ENCODE assay signal across 8 cellular contexts in genomic region chr22:20470525-20470924, GRCh38. TPM values are rescaled to one million over a fixed set of nuclear protein-coding genes. Genes with fewer than 3 reads are reported as not detected.
A peak's percentile ranks its signal among the peaks of the same experiment; 100 is the strongest.
DNase-seq lines count a peak whose midpoint lies in the region; ATAC-seq, FAIRE-seq and TF ChIP-seq lines count a peak whose summit lies in the region.
"Not testable (repeated sequence)": the region's sequence is repeated elsewhere in the genome, so short reads cannot be mapped to it uniquely, and the experiment has no call there.

No MANE protein-coding gene starts in this region.

- not testable (repeated sequence) for H3K27me3 ChIP-seq in bronchial epithelial cell (ENCODE audit: control insufficient read depth, insufficient read depth, low read length); neuronal stem cell (ENCODE audit: control insufficient read depth in 3 of 3, insufficient read depth in 3 of 3, low read depth in 1 of 3, low read length in 3 of 3); spleen (replicated peaks in 1 of 7)

- H3K4ac ChIP-seq in neuronal stem cell (ENCODE audit: low read length): not testable (repeated sequence)

- peak overlapping the region; percentile 64 for H4K91ac ChIP-seq in neuronal stem cell (ENCODE audit: low read depth, low read length, poor library complexity)

- TF ChIP-seq POLR2A in spleen (IDR thresholded peaks at IDR 0.05): not testable (repeated sequence)

- H3K79me1 ChIP-seq in neuronal stem cell (ENCODE audit: low read depth, low read length): not testable (repeated sequence)

- H3K9ac ChIP-seq in neuronal stem cell (ENCODE audit: low read depth, low read length, poor library complexity): not testable (repeated sequence)

- not testable (repeated sequence) for H3K9me3 Mint-ChIP-seq in activated naive CD8-positive, alpha-beta T cell treated with anti-CD3 and anti-CD28 coated beads, Interleukin-2, amount 10 ng/mL, durations not matched to agents 7 days and 5 days; chondrocyte (ENCODE audit: low read depth); nephron progenitor cell

- H3K4me1 ChIP-seq in HEK293 (ENCODE audit: control insufficient read depth, insufficient read depth, low read length); neuronal stem cell (ENCODE audit: control insufficient read depth in 2 of 2, insufficient read depth in 1 of 2, low read depth in 1 of 2, low read length in 2 of 2): not testable (repeated sequence)
- H3K4me1 ChIP-seq in spleen: peaks cover 0 to 20% (median 4%) of the 10 kb centered on the region in 6 donors

- not testable (repeated sequence) for H3K4me3 Mint-ChIP-seq in activated naive CD8-positive, alpha-beta T cell treated with anti-CD3 and anti-CD28 coated beads, Interleukin-2, amount 10 ng/mL, durations not matched to agents 7 days and 5 days; chondrocyte (ENCODE audit: unreplicated experiment); nephron progenitor cell

- H3K36me3 ChIP-seq in HEK293 (ENCODE audit: control insufficient read depth in 2 of 2, insufficient read depth in 1 of 2, low read length in 2 of 2) (peaks cover 0 to 54% of the 10 kb centered on the region in 2 experiments; a peak in 2 of 3 replicates), bronchial epithelial cell (ENCODE audit: control insufficient read depth, insufficient read depth, low read length) (peaks cover 10% of the 10 kb centered on the region), neuronal stem cell (replicated peaks in 1 of 2; ENCODE audit: control insufficient read depth in 2 of 2, insufficient read depth in 2 of 2, low read length in 2 of 2) (peaks cover 14 to 57% of the 10 kb centered on the region in 2 donors), spleen (peaks cover 0 to 33% (median 13%) of the 10 kb centered on the region in 6 donors)

- H3K4me1 Mint-ChIP-seq in activated naive CD8-positive, alpha-beta T cell treated with anti-CD3 and anti-CD28 coated beads, Interleukin-2, amount 10 ng/mL, durations not matched to agents 7 days and 5 days: peaks cover 19% of the 10 kb centered on the region
- H3K4me1 Mint-ChIP-seq in chondrocyte (ENCODE audit: low read depth): not testable (repeated sequence)
- H3K4me1 Mint-ChIP-seq in nephron progenitor cell: peaks cover 20% of the 10 kb centered on the region

- not testable (repeated sequence) for H2AFZ ChIP-seq in neuronal stem cell (ENCODE audit: low read length)

- not testable (repeated sequence) for ATAC-seq in activated naive CD8-positive, alpha-beta T cell treated with anti-CD3 and anti-CD28 coated beads, Interleukin-2, amount 10 ng/mL, durations not matched to agents 7 days and 5 days (ENCODE audit: low read depth)

- H3K18ac ChIP-seq in neuronal stem cell (ENCODE audit: low read length): not testable (repeated sequence)

- WGBS in neuronal stem cell (ENCODE audit: extremely low coverage in 2 of 2, insufficient read length in 2 of 2, insufficient replicate concordance in 1 of 2), 2 donors: no CpG with 5 or more reads among the region's 2 CpGs
- WGBS in spleen, 5 donors: 95 to 98% (median 97%) methylated on average over 2 of the region's 2 CpGs

- H3K27ac ChIP-seq in HEK293 (ENCODE audit: extremely low read depth, low read depth, low read length); neuronal stem cell (replicated peaks; ENCODE audit: low read length); spleen: not testable (repeated sequence)

- not testable (repeated sequence) for H3K4me2 ChIP-seq in neuronal stem cell (ENCODE audit: insufficient read depth, low read length, poor library complexity, severe bottlenecking)

- POLR2A ChIA-PET in HEK293 (lab: Yijun Ruan, JAX): interaction anchor here (0.8 kb wide), 1 partner anchor 333 kb away, joined by 5 read pairs; no protein-coding TSS in a partner anchor
- POLR2A ChIA-PET in activated naive CD8-positive, alpha-beta T cell treated with anti-CD3 and anti-CD28 coated beads, Interleukin-2, amount 10 ng/mL, durations not matched to agents 7 days and 5 days (lab: Charles Lee): not testable (repeated sequence)

- H3K23ac ChIP-seq in neuronal stem cell (ENCODE audit: low read depth, low read length, poor library complexity): not testable (repeated sequence)

- CTCF ChIA-PET in HEK293 (lab: Yijun Ruan, JAX): interaction anchor here (0.6 to 2.1 kb wide), 3 partner anchors 14 to 102 kb away, joined by 3 to 10 read pairs (median 3); no protein-coding TSS in a partner anchor

- not testable (repeated sequence) for H3K14ac ChIP-seq in neuronal stem cell (ENCODE audit: low read length)

- not testable (repeated sequence) for H3K27me3 Mint-ChIP-seq in activated naive CD8-positive, alpha-beta T cell treated with anti-CD3 and anti-CD28 coated beads, Interleukin-2, amount 10 ng/mL, durations not matched to agents 7 days and 5 days; chondrocyte (ENCODE audit: low read depth); nephron progenitor cell (ENCODE audit: low read depth, poor library complexity)

- not testable (repeated sequence) for H3K4me3 ChIP-seq in HEK293 (ENCODE audit: low read depth, low read length); bronchial epithelial cell (ENCODE audit: low read depth, low read length); neuronal stem cell (ENCODE audit: low read length in 2 of 2); spleen

- H3K27ac Mint-ChIP-seq in activated naive CD8-positive, alpha-beta T cell treated with anti-CD3 and anti-CD28 coated beads, Interleukin-2, amount 10 ng/mL, durations not matched to agents 7 days and 5 days: peak overlapping the region; percentile 32
- H3K27ac Mint-ChIP-seq in chondrocyte (ENCODE audit: unreplicated experiment): not testable (repeated sequence)
- peak overlapping the region; percentile 3 for H3K27ac Mint-ChIP-seq in nephron progenitor cell

- H3K36me3 Mint-ChIP-seq in activated naive CD8-positive, alpha-beta T cell treated with anti-CD3 and anti-CD28 coated beads, Interleukin-2, amount 10 ng/mL, durations not matched to agents 7 days and 5 days: peaks cover 20% of the 10 kb centered on the region
- H3K36me3 Mint-ChIP-seq in chondrocyte (ENCODE audit: low read depth) (peaks cover 22% of the 10 kb centered on the region), nephron progenitor cell (ENCODE audit: low read depth) (peaks cover 28% of the 10 kb centered on the region)

- H3K9me3 ChIP-seq in HEK293 (ENCODE audit: control insufficient read depth, insufficient read depth, low read depth, low read length); neuronal stem cell (replicated peaks in 1 of 2; ENCODE audit: control insufficient read depth in 2 of 2, insufficient read depth in 1 of 2, low read depth in 1 of 2, low read length in 2 of 2); spleen: not testable (repeated sequence)

- not testable (repeated sequence) for H2BK12ac ChIP-seq in neuronal stem cell (ENCODE audit: low read length)

- not testable (repeated sequence) for H2BK15ac ChIP-seq in neuronal stem cell (ENCODE audit: low read length)

- not testable (repeated sequence) for H2BK5ac ChIP-seq in neuronal stem cell (ENCODE audit: low read length)

- not testable (repeated sequence) for TF ChIP-seq CTCF in HEK293 (tag by site-specific recombination; IDR thresholded peaks at IDR 0.05); bronchial epithelial cell (IDR thresholded peaks at IDR 0.05; ENCODE audit: insufficient read depth, low read length, severe bottlenecking); chondrocyte (IDR thresholded peaks at IDR 0.05); nephron progenitor cell (IDR thresholded peaks at IDR 0.05); spleen (IDR thresholded peaks at IDR 0.05 in 8 of 11, conservative IDR thresholded peaks at IDR 0.05 in 3 of 11)

- H2BK120ac ChIP-seq in neuronal stem cell (ENCODE audit: low read depth, low read length): not testable (repeated sequence)

- intact Hi-C loops in spleen (cut with DNase I; ENCODE audit: low total_unique reads): not testable (repeated sequence)

- H2AK5ac ChIP-seq in neuronal stem cell (ENCODE audit: low read depth, low read length): not testable (repeated sequence)

- FAIRE-seq in bronchial epithelial cell (lab: Jason Lieb, UNC): peak; percentile 94
- peak; percentile 86 for FAIRE-seq in urothelium cell line (lab: Jason Lieb, UNC)

- DNase-seq in activated naive CD8-positive, alpha-beta T cell treated with anti-CD3 and anti-CD28 coated beads, Interleukin-2, amount 10 ng/mL, durations not matched to agents 7 days and 5 days; bronchial epithelial cell (ENCODE audit: low read depth); nephron progenitor cell; neuronal stem cell (ENCODE audit: low spot score); urothelium cell line (ENCODE audit: low spot score): not testable (repeated sequence)
- peak; percentile 8 for DNase-seq in chondrocyte (ENCODE audit: low spot score)
- peak; percentile 6 for DNase-seq in spleen

- not testable (repeated sequence) for H4K8ac ChIP-seq in neuronal stem cell (ENCODE audit: low read depth, low read length)

RNA-seq across cellular contexts. Expression of gene KLHL22, which starts 25.1 kb away (rescaled TPM):
- 10 to 100 TPM; 31.7 to 37.3 TPM for total RNA-seq in activated naive CD8-positive, alpha-beta T cell treated with anti-CD3 and anti-CD28 coated beads, Interleukin-2, amount 10 ng/mL, durations not matched to agents 7 days and 5 days
- total RNA-seq in bronchial epithelial cell (15.7 and 17.1 TPM in 2 replicates), chondrocyte (37.3 to 49.3 TPM (median 37.7 TPM) in 3 replicates), spleen (10 to 100 TPM; 20.9 to 40.6 (median 36.0) TPM)
- polyA plus RNA-seq in neuronal stem cell (2013, experiment 1 of 2): 14.3 TPM
- 13.8 TPM for polyA plus RNA-seq in neuronal stem cell (2013, experiment 2 of 2)
- polyA plus RNA-seq in spleen: 10 to 100 TPM; 14.0 to 20.8 (median 15.4) TPM

RNA-seq across cellular contexts. Expression of gene SCARF2, which starts 32.9 kb away (rescaled TPM):
- 1 to 10 TPM; 1.5 to 1.7 TPM for total RNA-seq in activated naive CD8-positive, alpha-beta T cell treated with anti-CD3 and anti-CD28 coated beads, Interleukin-2, amount 10 ng/mL, durations not matched to agents 7 days and 5 days
- total RNA-seq in bronchial epithelial cell: 0.26 and 0.53 TPM in 2 replicates
- 56.5 to 88.8 TPM (median 86.5 TPM) in 3 replicates for total RNA-seq in chondrocyte
- polyA plus RNA-seq in neuronal stem cell (2013, experiment 1 of 2): 3.7 TPM
- polyA plus RNA-seq in neuronal stem cell (2013, experiment 2 of 2): 2.8 TPM
- total RNA-seq in spleen: 10 to 100 TPM in 5 of 7 donors, 1 to 10 TPM in 2; 7.1 to 18.0 (median 10.6) TPM
- polyA plus RNA-seq in spleen: 1 to 10 TPM; 1.1 to 3.0 (median 1.2) TPM

RNA-seq across cellular contexts. Expression of gene MED15, which starts 36.9 kb away (rescaled TPM):
- total RNA-seq in activated naive CD8-positive, alpha-beta T cell treated with anti-CD3 and anti-CD28 coated beads, Interleukin-2, amount 10 ng/mL, durations not matched to agents 7 days and 5 days: 100 to 1,000 TPM; 227 to 233 TPM
- 20.5 and 22.5 TPM in 2 replicates for total RNA-seq in bronchial epithelial cell
- total RNA-seq in chondrocyte: 105 to 111 TPM (median 110 TPM) in 3 replicates
- 35.8 TPM for polyA plus RNA-seq in neuronal stem cell (2013, experiment 1 of 2)
- 36.1 TPM for polyA plus RNA-seq in neuronal stem cell (2013, experiment 2 of 2)
- 100 to 1,000 TPM in 4 of 7 donors, 10 to 100 TPM in 3; 76.4 to 162 (median 118) TPM for total RNA-seq in spleen
- 10 to 100 TPM; 32.2 to 80.1 (median 78.3) TPM for polyA plus RNA-seq in spleen
